Comparison of ENCODE assay signal across 1 cellular context in genomic region chr12:106238146-106238545, GRCh38.
TF ChIP-seq lines count a peak whose summit lies in the region.

No MANE protein-coding gene starts in this region.

TF ChIP-seq in IMR-90, 13 proteins besides CTCF, POLR2A, EP300 and RAD21 (continued from another document):
- no peak for TF ChIP-seq RFX5 (IDR thresholded peaks at IDR 0.05; ENCODE audit: low read depth, low read length)
